ENCODE assay signal across 9 cellular contexts in the genomic region with DNA sequence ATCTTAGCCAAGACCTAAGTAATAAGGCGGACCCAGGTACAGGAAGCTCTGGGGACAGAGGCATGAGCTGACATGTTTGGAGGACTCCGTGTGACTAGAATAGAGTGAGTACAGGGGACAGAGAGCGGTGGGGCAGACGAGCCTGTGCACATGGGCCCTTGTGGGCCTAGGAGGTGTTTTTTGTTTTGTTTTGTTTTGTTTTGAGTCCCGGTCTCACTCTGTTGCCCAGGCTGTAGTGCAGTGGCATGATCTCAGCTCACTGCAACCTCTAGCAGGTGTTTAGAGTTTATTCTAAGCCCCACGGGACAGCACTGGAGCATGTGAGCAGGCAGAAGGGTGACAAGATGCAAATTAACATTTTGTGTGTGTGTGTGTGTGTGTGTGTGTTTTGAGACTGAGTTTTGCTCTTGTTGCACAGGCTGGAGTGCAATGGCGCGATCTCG. TPM values are rescaled to one million over a fixed set of nuclear protein-coding genes. Genes with fewer than 3 reads are reported as not detected.
DNase-seq lines count a peak whose midpoint lies in the region; ATAC-seq, FAIRE-seq and TF ChIP-seq lines count a peak whose summit lies in the region.
"Had no signal": no experiment of that assay in that cellular context is flagged by ENCODE, and none has a peak within 500 bp of the region (broad histone marks: within the 10 kb centered on the region; RNA-seq: fewer than 3 reads in every experiment).

No MANE protein-coding gene starts in this region.

- peaks cover 2% of the 10 kb centered on the region for H3K27me3 Mint-ChIP-seq in activated naive CD8-positive, alpha-beta T cell treated with anti-CD3 and anti-CD28 coated beads, Interleukin-2, amount 10 ng/mL, durations not matched to agents 7 days and 5 days

- H3K4me1 Mint-ChIP-seq in activated naive CD8-positive, alpha-beta T cell treated with anti-CD3 and anti-CD28 coated beads, Interleukin-2, amount 10 ng/mL, durations not matched to agents 7 days and 5 days, result peaks cover 28% of the 10 kb centered on the region

- peak; percentile 90 for FAIRE-seq in GM12892 (lab: Jason Lieb, UNC)
- peak; percentile 94 for FAIRE-seq in GM19239 (lab: Jason Lieb, UNC)
- FAIRE-seq: TTC549 had no signal

- peak; percentile 33 for ATAC-seq in HG03280 (IDR thresholded peaks at IDR 0.05; ENCODE audit: unreplicated experiment)
- no peak for ATAC-seq in activated naive CD8-positive, alpha-beta T cell treated with anti-CD3 and anti-CD28 coated beads, Interleukin-2, amount 10 ng/mL, durations not matched to agents 7 days and 5 days (ENCODE audit: low read depth)
- no peak for ATAC-seq in HG03025 (IDR thresholded peaks at IDR 0.05; ENCODE audit: low FRiP score, unreplicated experiment)

- peaks cover 5% of the 10 kb centered on the region for H3K36me3 Mint-ChIP-seq in activated naive CD8-positive, alpha-beta T cell treated with anti-CD3 and anti-CD28 coated beads, Interleukin-2, amount 10 ng/mL, durations not matched to agents 7 days and 5 days

- no peak for DNase-seq in GM12892 (ENCODE audit: insufficient read length)
- DNase-seq in GM19239 (ENCODE audit: insufficient read length, low spot score), result peak; percentile 67
- no peak for DNase-seq in activated naive CD8-positive, alpha-beta T cell treated with anti-CD3 and anti-CD28 coated beads, Interleukin-2, amount 10 ng/mL, durations not matched to agents 7 days and 5 days
- no peak for DNase-seq in stimulated activated CD4-positive, alpha-beta T cell treated with anti-CD3 and anti-CD28 coated beads, Interleukin-1b, Interleukin-23, amount 100 ng/mL, for 48 hours
- no peak for DNase-seq in islet precursor cell
- no peak for DNase-seq in occipital lobe (lab: John Stamatoyannopoulos, UW)

- H3K4me3 Mint-ChIP-seq in activated naive CD8-positive, alpha-beta T cell treated with anti-CD3 and anti-CD28 coated beads, Interleukin-2, amount 10 ng/mL, durations not matched to agents 7 days and 5 days, result peak overlapping the region; percentile 14

- H3K27ac Mint-ChIP-seq in activated naive CD8-positive, alpha-beta T cell treated with anti-CD3 and anti-CD28 coated beads, Interleukin-2, amount 10 ng/mL, durations not matched to agents 7 days and 5 days, result peak overlapping the region; percentile 73

- H3K9me3 Mint-ChIP-seq in activated naive CD8-positive, alpha-beta T cell treated with anti-CD3 and anti-CD28 coated beads, Interleukin-2, amount 10 ng/mL, durations not matched to agents 7 days and 5 days, result no peaks in the 10 kb centered on the region

- POLR2A ChIA-PET in activated naive CD8-positive, alpha-beta T cell treated with anti-CD3 and anti-CD28 coated beads, Interleukin-2, amount 10 ng/mL, durations not matched to agents 7 days and 5 days (lab: Charles Lee), result interaction anchor here (0.7 to 18.2 kb wide), 4 partner anchors 13 to 62 kb away, joined by 8 to 389 read pairs (median 70); no protein-coding TSS in a partner anchor

- TF ChIP-seq POLR2A in GM12892 (IDR thresholded peaks at IDR 0.05; ENCODE audit: low read depth, low read length), result 0 out of 2 replicates have a peak, but pooled peaks have one; percentile 38

RNA-seq across cellular contexts. Expression of gene EEIG1, which starts 3.1 kb away (rescaled TPM):
- 26.4 TPM for polyA plus RNA-seq in GM12892 (2012; ENCODE audit: missing spikeins)
- total RNA-seq in activated naive CD8-positive, alpha-beta T cell treated with anti-CD3 and anti-CD28 coated beads, Interleukin-2, amount 10 ng/mL, durations not matched to agents 7 days and 5 days, result 100 to 1,000 TPM; 329 to 366 TPM
- 2.7 TPM for total RNA-seq in occipital lobe

RNA-seq across cellular contexts. Expression of gene DPM2, which starts 46.2 kb away (rescaled TPM):
- 26.4 TPM for polyA plus RNA-seq in GM12892 (2012; ENCODE audit: missing spikeins)
- total RNA-seq in activated naive CD8-positive, alpha-beta T cell treated with anti-CD3 and anti-CD28 coated beads, Interleukin-2, amount 10 ng/mL, durations not matched to agents 7 days and 5 days, result 10 to 100 TPM; 49.2 to 54.2 TPM
- 11.4 TPM for total RNA-seq in occipital lobe

RNA-seq across cellular contexts. Expression of gene PIP5KL1, which starts 53.3 kb away (rescaled TPM):
- polyA plus RNA-seq in GM12892 (2012; ENCODE audit: missing spikeins), result 0.36 TPM
- 1 to 10 TPM; 1.5 to 1.9 TPM for total RNA-seq in activated naive CD8-positive, alpha-beta T cell treated with anti-CD3 and anti-CD28 coated beads, Interleukin-2, amount 10 ng/mL, durations not matched to agents 7 days and 5 days
- 1.4 TPM for total RNA-seq in occipital lobe

Comparison
In these comparisons a context has a peak if more than half of its experiments do, and no peak if none do; other contexts are left out.
1. RNA of gene EEIG1, which starts 3.1 kb away (total RNA-seq): 329 to 366 TPM in activated naive CD8-positive, alpha-beta T cell treated with anti-CD3 and anti-CD28 coated beads, Interleukin-2, amount 10 ng/mL, durations not matched to agents 7 days and 5 days; 2.7 TPM in occipital lobe (single experiment); every median in the first group is over 10 times any median in the second.